16 cellular contexts compared by ENCODE assay signal in the genomic region with DNA sequence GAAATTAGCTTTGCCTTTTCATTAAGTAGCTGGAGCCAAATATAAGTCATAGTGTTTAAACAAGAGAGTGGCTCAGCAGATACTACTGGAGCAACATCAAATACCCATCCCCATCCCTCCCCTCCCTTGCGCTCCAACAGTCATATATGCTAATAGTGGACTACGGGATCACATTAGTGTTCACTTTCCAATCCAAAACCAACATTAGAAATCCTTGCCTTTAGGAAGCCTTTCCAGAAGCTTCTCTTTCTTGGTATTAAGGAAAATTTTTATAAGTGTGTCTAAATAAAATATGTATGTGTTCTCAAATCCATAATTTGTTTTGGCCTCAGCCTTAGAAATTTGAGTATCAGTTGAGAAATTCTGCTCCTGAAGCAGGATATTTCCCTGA.
DNase-seq lines count a peak whose midpoint lies in the region; ATAC-seq and TF ChIP-seq lines count a peak whose summit lies in the region.
"Had no signal": no experiment of that assay in that cellular context is flagged by ENCODE, and none has a peak within 500 bp of the region (broad histone marks: within the 10 kb centered on the region; RNA-seq: fewer than 3 reads in every experiment).

No MANE protein-coding gene starts in this region.

- peak; percentile 75 for ATAC-seq in left lobe of liver
- ATAC-seq: right cardiac atrium had no signal

- no peak for TF ChIP-seq CTCF in chondrocyte (IDR thresholded peaks at IDR 0.05)

- H3K27ac Mint-ChIP-seq in chondrocyte (ENCODE audit: unreplicated experiment): peak overlapping the region; percentile 74
- H3K27ac Mint-ChIP-seq in activated T-helper 2 cell treated with anti-CD3 and anti-CD28 coated beads, Interferon-gamma antibody, Interleukin-2, Interleukin-4, amounts not matched to agents 10 μg/mL and 5 μg/mL and 100 μg/mL, durations not matched to agents 14 hours and 24 hours and 36 hours: no peak overlapping the region
- H3K27ac Mint-ChIP-seq: activated naive CD4-positive, alpha-beta T cell treated with anti-CD3 and anti-CD28 coated beads, Interleukin-2, amount 10 ng/mL, durations not matched to agents 7 days and 5 days; CD4-positive, alpha-beta memory T cell had no signal

- H3K4me3 Mint-ChIP-seq in chondrocyte (ENCODE audit: unreplicated experiment): no peak overlapping the region
- no peak overlapping the region for H3K4me3 Mint-ChIP-seq in activated T-helper 2 cell treated with anti-CD3 and anti-CD28 coated beads, Interferon-gamma antibody, Interleukin-2, Interleukin-4, amounts not matched to agents 10 μg/mL and 5 μg/mL and 100 μg/mL, durations not matched to agents 14 hours and 24 hours and 36 hours (ENCODE audit: low read depth)
- H3K4me3 Mint-ChIP-seq: activated naive CD4-positive, alpha-beta T cell treated with anti-CD3 and anti-CD28 coated beads, Interleukin-2, amount 10 ng/mL, durations not matched to agents 7 days and 5 days; CD4-positive, alpha-beta memory T cell had no signal

- peaks cover 23% of the 10 kb centered on the region for H3K4me1 Mint-ChIP-seq in chondrocyte (ENCODE audit: low read depth)
- H3K4me1 Mint-ChIP-seq in activated T-helper 2 cell treated with anti-CD3 and anti-CD28 coated beads, Interferon-gamma antibody, Interleukin-2, Interleukin-4, amounts not matched to agents 10 μg/mL and 5 μg/mL and 100 μg/mL, durations not matched to agents 14 hours and 24 hours and 36 hours (ENCODE audit: low read depth): no peaks in the 10 kb centered on the region
- H3K4me1 Mint-ChIP-seq: activated naive CD4-positive, alpha-beta T cell treated with anti-CD3 and anti-CD28 coated beads, Interleukin-2, amount 10 ng/mL, durations not matched to agents 7 days and 5 days; CD4-positive, alpha-beta memory T cell had no signal

- H3K27me3 Mint-ChIP-seq in chondrocyte (ENCODE audit: low read depth): no peaks in the 10 kb centered on the region
- H3K27me3 Mint-ChIP-seq in activated T-helper 2 cell treated with anti-CD3 and anti-CD28 coated beads, Interferon-gamma antibody, Interleukin-2, Interleukin-4, amounts not matched to agents 10 μg/mL and 5 μg/mL and 100 μg/mL, durations not matched to agents 14 hours and 24 hours and 36 hours (ENCODE audit: low read depth): no peaks in the 10 kb centered on the region
- H3K27me3 Mint-ChIP-seq: activated naive CD4-positive, alpha-beta T cell treated with anti-CD3 and anti-CD28 coated beads, Interleukin-2, amount 10 ng/mL, durations not matched to agents 7 days and 5 days; CD4-positive, alpha-beta memory T cell had no signal

- no peaks in the 10 kb centered on the region for H3K36me3 Mint-ChIP-seq in chondrocyte (ENCODE audit: low read depth)
- no peaks in the 10 kb centered on the region for H3K36me3 Mint-ChIP-seq in activated T-helper 2 cell treated with anti-CD3 and anti-CD28 coated beads, Interferon-gamma antibody, Interleukin-2, Interleukin-4, amounts not matched to agents 10 μg/mL and 5 μg/mL and 100 μg/mL, durations not matched to agents 14 hours and 24 hours and 36 hours (ENCODE audit: low read depth)
- H3K36me3 Mint-ChIP-seq: activated naive CD4-positive, alpha-beta T cell treated with anti-CD3 and anti-CD28 coated beads, Interleukin-2, amount 10 ng/mL, durations not matched to agents 7 days and 5 days; CD4-positive, alpha-beta memory T cell had no signal

- DNase-seq in HuH-7.5 (ENCODE audit: low spot score) (peak; percentile 7), chondrocyte (ENCODE audit: low spot score) (no peak), left lobe of liver (ENCODE audit: low spot score) (peak; percentile 50), stromal cell of bone marrow (ENCODE audit: low read depth) (peak; percentile 26), EL (no peak), UCSD-AML1 (lab: John Stamatoyannopoulos, UW; ENCODE audit: unreplicated experiment) (no peak)
- DNase-seq in activated T-helper 2 cell treated with anti-CD3 and anti-CD28 coated beads, Interferon-gamma antibody, Interleukin-2, Interleukin-4, amounts not matched to agents 10 μg/mL and 5 μg/mL and 100 μg/mL, durations not matched to agents 14 hours and 24 hours and 36 hours (ENCODE audit: low spot score): no peak
- DNase-seq: activated CD4-positive, alpha-beta T cell treated with anti-CD3 and anti-CD28 coated beads for 1 hour; activated naive CD4-positive, alpha-beta T cell treated with anti-CD3 and anti-CD28 coated beads, Interleukin-2, amount 10 ng/mL, durations not matched to agents 7 days and 5 days; activated T-cell treated with anti-CD3 and anti-CD28 coated beads, Interleukin-2, amount 50 U/mL, for 48 hours; CD4-positive, alpha-beta memory T cell; effector memory CD4-positive, alpha-beta T cell; NCI-H526 treated with DMSO at 0.1 percent for 48 hours; ovary; right cardiac atrium; SW 1271 had no signal

- intact Hi-C loops in activated T-helper 2 cell treated with anti-CD3 and anti-CD28 coated beads, Interferon-gamma antibody, Interleukin-2, Interleukin-4, amounts not matched to agents 10 μg/mL and 5 μg/mL and 100 μg/mL, durations not matched to agents 14 hours and 24 hours and 36 hours (cut with micrococcal nuclease): no loop called here

- no peaks in the 10 kb centered on the region for H3K9me3 Mint-ChIP-seq in chondrocyte (ENCODE audit: low read depth)
- H3K9me3 Mint-ChIP-seq in activated T-helper 2 cell treated with anti-CD3 and anti-CD28 coated beads, Interferon-gamma antibody, Interleukin-2, Interleukin-4, amounts not matched to agents 10 μg/mL and 5 μg/mL and 100 μg/mL, durations not matched to agents 14 hours and 24 hours and 36 hours: peaks cover 8% of the 10 kb centered on the region

Comparison
In these comparisons a context has a peak if more than half of its experiments do, and no peak if none do; other contexts are left out.
1. DNase-seq: peak in HuH-7.5 (single experiment), left lobe of liver (single experiment) and stromal cell of bone marrow (single experiment); none in chondrocyte (single experiment), EL (single experiment), UCSD-AML1 (single experiment) and activated T-helper 2 cell treated with anti-CD3 and anti-CD28 coated beads, Interferon-gamma antibody, Interleukin-2, Interleukin-4, amounts not matched to agents 10 μg/mL and 5 μg/mL and 100 μg/mL, durations not matched to agents 14 hours and 24 hours and 36 hours (single experiment).